Comparison of ENCODE assay signal across 9 cellular contexts in genomic region chr10:122267849-122268737, GRCh38.
DNase-seq lines count a peak whose midpoint lies in the region; ATAC-seq and TF ChIP-seq lines count a peak whose summit lies in the region.
"Had no signal": no experiment of that assay in that cellular context is flagged by ENCODE, and none has a peak within 500 bp of the region (broad histone marks: within the 10 kb centered on the region; RNA-seq: fewer than 3 reads in every experiment).

No MANE protein-coding gene starts in this region.

- H3K27ac Mint-ChIP-seq in stimulated activated effector memory CD8-positive, alpha-beta T cell treated with anti-CD3 and anti-CD28 coated beads, Interleukin-12 subunit alpha, Interleukin-12 subunit beta, amount 100 ng/mL, for 72 hours: no peak overlapping the region
- H3K27ac Mint-ChIP-seq: stimulated activated naive CD8-positive, alpha-beta T cell treated with anti-CD3 and anti-CD28 coated beads, Interleukin-15, Interleukin-2, amounts not matched to agents 100 ng/mL and 50 ng/mL, for 24 hours had no signal

- H3K4me3 ChIP-seq in coronary artery: no peak overlapping the region

- H3K4me1 Mint-ChIP-seq in stimulated activated effector memory CD8-positive, alpha-beta T cell treated with anti-CD3 and anti-CD28 coated beads, Interleukin-12 subunit alpha, Interleukin-12 subunit beta, amount 100 ng/mL, for 72 hours: peaks cover 7% of the 10 kb centered on the region

- peak; percentile 67 for DNase-seq in DMS53 (lab: John Stamatoyannopoulos, UW)
- peak; percentile 1 for DNase-seq in KG1 (lab: John Stamatoyannopoulos, UW)
- DNase-seq in activated CD4-positive, CD25-positive, alpha-beta regulatory T cell treated with anti-CD3 and anti-CD28 coated beads, Interleukin-2, amount 50 U/mL, for 16 hours (ENCODE audit: low read depth, low spot score): peak; percentile 11
- no peak for DNase-seq in coronary artery (ENCODE audit: low spot score)
- peak; percentile 45 for DNase-seq in medulla oblongata (ENCODE audit: extremely low spot score)
- peak; percentile 47 to 78 for DNase-seq in stimulated activated effector memory CD8-positive, alpha-beta T cell treated with anti-CD3 and anti-CD28 coated beads, Interleukin-12 subunit alpha, Interleukin-12 subunit beta, amount 100 ng/mL, for 72 hours (ENCODE audit: low spot score in 2 of 2)

- H3K27ac ChIP-seq in coronary artery: no peak overlapping the region

- H3K4me3 Mint-ChIP-seq in stimulated activated effector memory CD8-positive, alpha-beta T cell treated with anti-CD3 and anti-CD28 coated beads, Interleukin-12 subunit alpha, Interleukin-12 subunit beta, amount 100 ng/mL, for 72 hours: no peak overlapping the region
- H3K4me3 Mint-ChIP-seq: stimulated activated naive CD8-positive, alpha-beta T cell treated with anti-CD3 and anti-CD28 coated beads, Interleukin-15, Interleukin-2, amounts not matched to agents 100 ng/mL and 50 ng/mL, for 24 hours had no signal

- peak; percentile 85 for TF ChIP-seq CTCF in coronary artery (IDR thresholded peaks at IDR 0.05)

- ATAC-seq in GM21526 (IDR thresholded peaks at IDR 0.05; ENCODE audit: low FRiP score, unreplicated experiment) (peak; percentile 74), GM21515 (IDR thresholded peaks at IDR 0.05; ENCODE audit: unreplicated experiment) (no peak)
- ATAC-seq in stimulated activated effector memory CD8-positive, alpha-beta T cell treated with anti-CD3 and anti-CD28 coated beads, Interleukin-12 subunit alpha, Interleukin-12 subunit beta, amount 100 ng/mL, for 72 hours: peak; percentile 79

- H3K9me3 Mint-ChIP-seq in stimulated activated effector memory CD8-positive, alpha-beta T cell treated with anti-CD3 and anti-CD28 coated beads, Interleukin-12 subunit alpha, Interleukin-12 subunit beta, amount 100 ng/mL, for 72 hours: peaks cover 5% of the 10 kb centered on the region

- no peaks in the 10 kb centered on the region for H3K36me3 Mint-ChIP-seq in stimulated activated effector memory CD8-positive, alpha-beta T cell treated with anti-CD3 and anti-CD28 coated beads, Interleukin-12 subunit alpha, Interleukin-12 subunit beta, amount 100 ng/mL, for 72 hours
